In genomic region chr11:23151819-23152218, GRCh38 we compare ENCODE assay signal across 20 cellular contexts.
"Had no signal": no experiment of that assay in that cellular context is flagged by ENCODE, and none has a peak within 500 bp of the region (broad histone marks: within the 10 kb centered on the region; RNA-seq: fewer than 3 reads in every experiment).

No MANE protein-coding gene starts in this region.

- DNase-seq: activated CD4-positive, alpha-beta T cell treated with anti-CD3 and anti-CD28 coated beads for 48 hours; activated CD4-positive, alpha-beta T cell treated with anti-CD3 and anti-CD28 coated beads, Interleukin-2, amount 50 U/mL, for 4 hours; activated CD4-positive, CD25-positive, alpha-beta regulatory T cell treated with anti-CD3 and anti-CD28 coated beads, Interleukin-2, amount 50 U/mL, for 72 hours; activated CD8-positive, alpha-beta memory T cell treated with anti-CD3 and anti-CD28 coated beads, Interleukin-2, amount 50 U/mL, for 48 hours; activated CD8-positive, alpha-beta T cell treated with anti-CD3 and anti-CD28 coated beads, Interleukin-2, amount 10 ng/mL, durations not matched to agents 7 days and 5 days; activated T-cell treated with anti-CD3 and anti-CD28 coated beads, Interleukin-2, amount 50 U/mL, for 1 hour; amygdala; caudate nucleus; MM.1S; NCI-H1105; NCI-H1436; NCI-H187; NCI-H2081 treated with DMSO at 0.1 percent for 48 hours; NCI-H446; NCI-H524; SHP77 treated with DMSO at 0.1 percent for 48 hours; T-helper 17 cell; T-helper 9 cell had no signal

- H3K27ac ChIP-seq: KMS-11 had no signal

- ATAC-seq: activated CD8-positive, alpha-beta T cell treated with anti-CD3 and anti-CD28 coated beads, Interleukin-2, amount 10 ng/mL, durations not matched to agents 7 days and 5 days; T-helper 17 cell; WTC11 had no signal
